ENCODE assay signal across 33 cellular contexts in the genomic region with DNA sequence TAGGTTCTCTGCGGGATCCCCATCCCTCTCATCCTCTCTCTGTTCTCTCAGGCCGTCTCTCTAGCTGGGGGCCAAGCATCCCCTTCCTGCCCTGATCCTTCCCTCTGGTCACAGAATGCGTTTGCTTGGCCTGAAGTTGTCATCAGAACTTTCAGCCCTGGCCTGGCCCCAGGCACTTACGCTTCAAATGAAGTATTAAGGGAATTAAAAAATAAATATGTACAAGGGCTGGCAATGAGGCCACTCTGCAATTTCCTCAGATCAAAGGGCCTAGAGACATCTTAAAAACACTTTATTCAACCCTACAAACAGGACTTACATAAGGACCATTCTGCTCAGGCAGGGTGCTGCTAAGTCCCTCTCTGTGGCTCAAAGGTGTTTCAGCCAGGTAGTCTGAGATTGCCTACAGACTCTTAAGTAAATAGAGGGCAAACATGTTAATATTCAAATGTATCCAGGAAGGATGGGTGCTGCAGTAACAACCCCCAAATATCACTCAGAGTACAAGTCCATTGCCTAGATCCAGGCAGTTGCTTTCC. TPM values are rescaled to one million over a fixed set of nuclear protein-coding genes. Genes with fewer than 3 reads are reported as not detected.
"Had no signal": no experiment of that assay in that cellular context is flagged by ENCODE, and none has a peak within 500 bp of the region (broad histone marks: within the 10 kb centered on the region; RNA-seq: fewer than 3 reads in every experiment).

No MANE protein-coding gene starts in this region.

- H3K4me3 Mint-ChIP-seq: activated CD4-positive, alpha-beta memory T cell treated with anti-CD3 and anti-CD28 coated beads, Interleukin-2, amount 10 ng/mL, durations not matched to agents 7 days and 5 days; activated CD4-positive, alpha-beta T cell treated with anti-CD3 and anti-CD28 coated beads for 36 hours; activated naive CD4-positive, alpha-beta T cell treated with anti-CD3 and anti-CD28 coated beads for 36 hours; activated T-cell treated with anti-CD3 and anti-CD28 coated beads, Interleukin-2, amount 50 U/mL, for 24 hours; activated T-helper 1 cell treated with anti-CD3 and anti-CD28 coated beads, Interleukin-12 subunit alpha, Interleukin-12 subunit beta, Interleukin-2, Interleukin-4 antibody, amounts not matched to agents 30 ng/mL and 10 ng/mL and 1 ng/mL, durations not matched to agents 14 hours and 24 hours and 36 hours; T-helper 1 cell treated with Interleukin-12 subunit alpha and Interleukin-12 subunit beta and Interleukin-4 antibody, amounts not matched to agents 30 μg/mL and 1 μg/mL, for 36 hours; T-helper 2 cell treated with Interferon-gamma antibody and Interleukin-4, amounts not matched to agents 5 μg/mL and 100 μg/mL, for 36 hours had no signal

- H3K4me1 Mint-ChIP-seq: activated CD4-positive, alpha-beta memory T cell treated with anti-CD3 and anti-CD28 coated beads, Interleukin-2, amount 10 ng/mL, durations not matched to agents 7 days and 5 days had no signal

- H3K4me2 ChIP-seq: SK-N-SH had no signal

- H3K4me3 ChIP-seq: adrenal gland, body of pancreas, breast epithelium, Peyer's patch, SJSA1 had no signal

- DNase-seq: activated CD4-positive, alpha-beta memory T cell treated with anti-CD3 and anti-CD28 coated beads, Interleukin-2, amount 10 ng/mL, durations not matched to agents 7 days and 5 days; activated CD4-positive, alpha-beta T cell treated with anti-CD3 and anti-CD28 coated beads for 36 hours; activated CD4-positive, alpha-beta T cell treated with anti-CD3 and anti-CD28 coated beads, Interleukin-2, amount 50 U/mL, for 1 hour; activated gamma-delta T cell treated with Interleukin-2 at 50 U/mL for 16 hours; activated naive CD4-positive, alpha-beta T cell treated with anti-CD3 and anti-CD28 coated beads for 36 hours; activated T-cell treated with anti-CD3 and anti-CD28 coated beads, Interleukin-2, amount 50 U/mL, for 24 hours; body of pancreas; cerebellar nuclear complex; KG1; MM.1S; MV-4-11; NCI-H1092; NCI-H1417 treated with DMSO at 0.1 percent for 48 hours; NCI-H187 treated with DMSO at 0.1 percent for 48 hours; NCI-H2081; NCI-H2171 treated with DMSO at 0.1 percent for 48 hours; NCI-H2227 treated with DMSO at 0.1 percent for 48 hours; NCI-H446; NCI-H524 treated with DMSO at 0.1 percent for 48 hours; RPMI8226; SHP77 treated with DMSO at 0.1 percent for 48 hours; SK-N-SH had no signal

- H3K36me3 Mint-ChIP-seq: activated naive CD4-positive, alpha-beta T cell treated with anti-CD3 and anti-CD28 coated beads, Interleukin-2, amount 50 U/mL, for 72 hours had no signal

- H3K27ac ChIP-seq: adrenal gland, body of pancreas, breast epithelium, Peyer's patch, SJSA1 had no signal

- H3K9me3 Mint-ChIP-seq: activated CD4-positive, alpha-beta memory T cell treated with anti-CD3 and anti-CD28 coated beads, Interleukin-2, amount 10 ng/mL, durations not matched to agents 7 days and 5 days; activated naive CD4-positive, alpha-beta T cell treated with anti-CD3 and anti-CD28 coated beads for 36 hours; activated naive CD4-positive, alpha-beta T cell treated with anti-CD3 and anti-CD28 coated beads, Interleukin-2, amount 50 U/mL, for 72 hours; activated T-cell treated with anti-CD3 and anti-CD28 coated beads, Interleukin-2, amount 50 U/mL, for 24 hours; activated T-helper 1 cell treated with anti-CD3 and anti-CD28 coated beads, Interleukin-12 subunit alpha, Interleukin-12 subunit beta, Interleukin-2, Interleukin-4 antibody, amounts not matched to agents 30 ng/mL and 10 ng/mL and 1 ng/mL, durations not matched to agents 14 hours and 24 hours and 36 hours; T-helper 1 cell treated with Interleukin-12 subunit alpha and Interleukin-12 subunit beta and Interleukin-4 antibody, amounts not matched to agents 30 μg/mL and 1 μg/mL, for 36 hours; T-helper 2 cell treated with Interferon-gamma antibody and Interleukin-4, amounts not matched to agents 5 μg/mL and 100 μg/mL, for 36 hours had no signal

- H3K36me3 ChIP-seq: adrenal gland, breast epithelium, Peyer's patch, SJSA1 had no signal

- H3K4me1 ChIP-seq: adrenal gland, breast epithelium had no signal

- H3K9me3 ChIP-seq: adrenal gland, body of pancreas, breast epithelium, Peyer's patch, SJSA1, SK-N-SH had no signal

- FAIRE-seq: astrocyte, TTC549 had no signal

- H3K27ac Mint-ChIP-seq: activated CD4-positive, alpha-beta memory T cell treated with anti-CD3 and anti-CD28 coated beads, Interleukin-2, amount 10 ng/mL, durations not matched to agents 7 days and 5 days; activated CD4-positive, alpha-beta T cell treated with anti-CD3 and anti-CD28 coated beads for 36 hours; activated naive CD4-positive, alpha-beta T cell treated with anti-CD3 and anti-CD28 coated beads for 36 hours; activated naive CD4-positive, alpha-beta T cell treated with anti-CD3 and anti-CD28 coated beads, Interleukin-2, amount 50 U/mL, for 72 hours; activated T-cell treated with anti-CD3 and anti-CD28 coated beads, Interleukin-2, amount 50 U/mL, for 24 hours; activated T-helper 1 cell treated with anti-CD3 and anti-CD28 coated beads, Interleukin-12 subunit alpha, Interleukin-12 subunit beta, Interleukin-2, Interleukin-4 antibody, amounts not matched to agents 30 ng/mL and 10 ng/mL and 1 ng/mL, durations not matched to agents 14 hours and 24 hours and 36 hours; T-helper 1 cell treated with Interleukin-12 subunit alpha and Interleukin-12 subunit beta and Interleukin-4 antibody, amounts not matched to agents 30 μg/mL and 1 μg/mL, for 36 hours; T-helper 2 cell treated with Interferon-gamma antibody and Interleukin-4, amounts not matched to agents 5 μg/mL and 100 μg/mL, for 36 hours had no signal

- ATAC-seq: activated CD4-positive, alpha-beta T cell treated with anti-CD3 and anti-CD28 coated beads for 36 hours; activated naive CD4-positive, alpha-beta T cell treated with anti-CD3 and anti-CD28 coated beads, Interleukin-2, amount 50 U/mL, for 72 hours; body of pancreas had no signal

- H3K27me3 ChIP-seq: Peyer's patch had no signal

- H3K9ac ChIP-seq: SK-N-SH had no signal

RNA-seq across cellular contexts. Expression of a gene that starts 16.0 kb away (rescaled TPM):
- total RNA-seq: activated CD4-positive, alpha-beta memory T cell treated with anti-CD3 and anti-CD28 coated beads, Interleukin-2, amount 10 ng/mL, durations not matched to agents 7 days and 5 days; activated CD4-positive, alpha-beta T cell treated with anti-CD3 and anti-CD28 coated beads for 36 hours; activated naive CD4-positive, alpha-beta T cell treated with anti-CD3 and anti-CD28 coated beads for 36 hours; activated T-helper 1 cell treated with anti-CD3 and anti-CD28 coated beads, Interleukin-12 subunit alpha, Interleukin-12 subunit beta, Interleukin-2, Interleukin-4 antibody, amounts not matched to agents 30 ng/mL and 10 ng/mL and 1 ng/mL, durations not matched to agents 14 hours and 24 hours and 36 hours; LHCN-M2; Peyer's patch had no signal
